Comparison of ENCODE assay signal across 13 cellular contexts in the genomic region with DNA sequence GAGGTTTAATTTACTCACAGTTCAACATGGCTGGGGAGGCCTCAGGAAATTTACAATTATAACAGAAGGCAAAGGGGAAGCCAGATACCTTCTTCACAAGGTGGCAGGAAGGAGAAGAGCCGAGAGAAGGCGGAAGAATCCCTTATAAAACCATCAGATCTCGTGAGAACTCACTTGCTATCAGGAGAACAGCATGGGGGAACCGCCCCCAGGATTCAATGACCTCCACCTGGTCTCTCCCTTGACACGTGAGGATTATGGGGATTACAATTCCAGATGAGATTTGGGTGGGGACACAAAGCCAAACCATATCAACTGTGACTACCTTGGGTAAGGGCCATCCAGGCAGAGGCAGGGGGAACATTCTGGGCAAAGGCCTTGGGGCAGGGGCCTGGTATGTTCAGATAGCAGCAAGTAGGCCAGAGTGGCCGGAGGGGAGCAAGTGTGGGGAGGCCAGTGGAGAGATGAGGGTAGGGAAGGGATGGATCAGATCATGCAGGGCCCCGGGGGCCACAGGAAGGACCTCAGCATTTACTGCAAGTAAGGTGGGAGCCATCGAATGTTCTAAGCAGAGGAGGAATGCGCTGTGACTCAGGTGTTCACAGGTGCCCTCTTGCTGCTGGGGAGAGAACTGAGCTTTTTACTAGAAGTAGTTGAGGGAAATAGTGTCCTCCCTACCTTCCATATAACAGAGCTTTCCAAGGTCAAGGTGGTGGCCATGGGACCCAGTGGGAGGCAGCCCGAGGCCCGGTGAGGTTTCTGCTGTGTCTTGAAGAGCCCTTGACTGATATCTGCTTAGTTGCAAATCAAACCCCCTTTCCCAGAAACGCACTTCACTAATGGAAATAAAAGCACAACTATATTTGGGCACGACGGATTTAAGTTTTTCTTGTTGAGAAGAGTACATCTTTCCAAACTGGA. TPM values are rescaled to one million over a fixed set of nuclear protein-coding genes. Genes with fewer than 3 reads are reported as not detected.
DNase-seq lines count a peak whose midpoint lies in the region; ATAC-seq, FAIRE-seq and TF ChIP-seq lines count a peak whose summit lies in the region.
"Had no signal": no experiment of that assay in that cellular context is flagged by ENCODE, and none has a peak within 500 bp of the region (broad histone marks: within the 10 kb centered on the region; RNA-seq: fewer than 3 reads in every experiment).

No MANE protein-coding gene starts in this region.

- no TSS peak for BruUV-seq in HepG2 (replicated peaks; lab: Mats Ljungman, UMichigan)

- H3K9me3 ChIP-seq in HepG2 (ENCODE audit: low read length) (no peaks in the 10 kb centered on the region), right lobe of liver (no peaks in the 10 kb centered on the region), left lung (no peaks in the 10 kb centered on the region)

- H2AFZ ChIP-seq in HepG2 (ENCODE audit: low read length), result no peak overlapping the region

- POLR2A ChIA-PET in HepG2 (lab: Yijun Ruan, JAX), result interaction anchor here (0.9 to 1.7 kb wide), 3 partner anchors 17 to 60 kb away, joined by 3 to 6 read pairs (median 4); a partner anchor contains a TSS

- CTCF ChIA-PET in HepG2 (lab: Yijun Ruan, JAX; ENCODE audit: low intra/inter-chr PET ratio, low total read pairs), result no interaction called here

- no peak overlapping the region for H3K27ac ChIP-seq in HepG2 (ENCODE audit: extremely low read length, insufficient read depth, low read length)
- no peak overlapping the region for H3K27ac ChIP-seq in right lobe of liver
- H3K27ac ChIP-seq in left lung, result peak overlapping the region in 1 of 2 donors; percentile 94
- H3K27ac ChIP-seq: epithelial cell of prostate had no signal

- no peak for DNase-seq in HepG2 (ENCODE audit: low spot score)
- DNase-seq in right lobe of liver, result no peak
- peak; percentile 55 for DNase-seq in OCI-M1 (lab: John Stamatoyannopoulos, UW)
- DNase-seq in left lung, result peak in 1 of 2 donors; percentile 54
- no peak for DNase-seq in RPMI8226
- no peak for DNase-seq in ureter (ENCODE audit: low spot score)
- DNase-seq: EL, NCI-H1105 treated with DMSO at 0.1 percent for 48 hours had no signal

- H3K27me3 ChIP-seq in HepG2 (ENCODE audit: control insufficient read depth in 1 of 2, insufficient read depth in 2 of 2, low read length in 2 of 2) (peaks cover 0 to 2% of the 10 kb centered on the region in 2 experiments; a peak in 1 of 5 replicates), right lobe of liver (no peaks in the 10 kb centered on the region), left lung (no peaks in the 10 kb centered on the region)

- in situ Hi-C loops in HepG2 (cut with HindIII; ENCODE audit: extremely low pct_ligation_motif_present, low pct_unique_long_range_greater_than_20kb), result no loop called here

- H3K36me3 ChIP-seq in HepG2 (replicated peaks in 1 of 2; ENCODE audit: control insufficient read depth in 1 of 2, insufficient read depth in 2 of 2, low read length in 2 of 2), result no peaks in the 10 kb centered on the region
- H3K36me3 ChIP-seq in right lobe of liver, result no peaks in the 10 kb centered on the region
- H3K36me3 ChIP-seq in left lung, result peaks cover 0 to 18% of the 10 kb centered on the region in 2 donors

- no peak for TF ChIP-seq POLR2A in HepG2 (IDR thresholded peaks at IDR 0.05; ENCODE audit: insufficient read depth in 1 of 2, low read depth in 2 of 2, low read length in 2 of 2)
- TF ChIP-seq POLR2A in right lobe of liver (IDR thresholded peaks at IDR 0.05), result no peak

- ATAC-seq in HepG2 (no peak), right lobe of liver (no peak), left lung (peak; percentile 2), GM21360 (IDR thresholded peaks at IDR 0.05; ENCODE audit: unreplicated experiment) (no peak), GM18867 (IDR thresholded peaks at IDR 0.05; ENCODE audit: unreplicated experiment) (no peak)

- no peak for TF ChIP-seq EP300 in HepG2 (IDR thresholded peaks at IDR 0.05; ENCODE audit: low read depth in 2 of 2, low read length in 2 of 2)
- no peak for TF ChIP-seq EP300 in HepG2 (CRISPR knock-in tag; IDR thresholded peaks at IDR 0.05; ENCODE audit: borderline replicate concordance)

- H3K9ac ChIP-seq in HepG2 (ENCODE audit: insufficient read depth, low read depth, low read length), result no peak overlapping the region

- intact Hi-C loops in HepG2 (cut with micrococcal nuclease; ENCODE audit: unreplicated experiment), result no loop called here
- intact Hi-C loops in right lobe of liver (cut with DNase I), result no loop called here
- intact Hi-C loops in left lung (cut with DNase I), result no loop called here

- peaks cover 39% of the 10 kb centered on the region for H3K4me1 ChIP-seq in HepG2 (ENCODE audit: insufficient read depth, low read length)
- H3K4me1 ChIP-seq in right lobe of liver, result peaks cover 0 to 12% (median 5%) of the 10 kb centered on the region in 4 donors
- peaks cover 26 to 96% of the 10 kb centered on the region in 2 donors for H3K4me1 ChIP-seq in left lung

- no peak for FAIRE-seq in HepG2 (lab: Jason Lieb, UNC)
- FAIRE-seq: urothelium cell line had no signal

- H4K20me1 ChIP-seq in HepG2 (ENCODE audit: insufficient read depth, low read length), result no peaks in the 10 kb centered on the region

- TF ChIP-seq CTCF in HepG2 (CRISPR knock-in tag; IDR thresholded peaks at IDR 0.05) (0 out of 2 replicates have a peak, but pooled peaks have one; percentile 13), right lobe of liver (IDR thresholded peaks at IDR 0.05) (no peak), left lung (IDR thresholded peaks at IDR 0.05) (peak in 1 of 2 donors; percentile 6)

- no peaks in the 10 kb centered on the region for H3K79me2 ChIP-seq in HepG2 (ENCODE audit: insufficient read depth, low read length)

- 79% methylated on average over 14 of the region's 14 CpGs for WGBS in HepG2 (ENCODE audit: low lambda C conversion rate)
- WGBS in right lobe of liver (ENCODE audit: insufficient coverage, low coverage, low lambda C conversion rate, missing lambda C conversion rate), result 80% methylated on average over 10 of the region's 14 CpGs

- H3K4me3 ChIP-seq in HepG2 (replicated peaks in 1 of 3; ENCODE audit: insufficient read depth in 1 of 3, low read depth in 2 of 3, low read length in 3 of 3) (no peak overlapping the region), right lobe of liver (no peak overlapping the region), left lung (peak overlapping the region in 1 of 2 donors; percentile 22)

- TF ChIP-seq RAD21 in HepG2 (CRISPR knock-in tag; IDR thresholded peaks at IDR 0.05), result no peak

- no peak overlapping the region for H3K4me2 ChIP-seq in HepG2 (ENCODE audit: low read depth, low read length)

RNA-seq across cellular contexts. Expression of a gene that starts 18.0 kb away (rescaled TPM):
- 2.0 and 3.3 TPM in 2 replicates for total RNA-seq in HepG2 (2016; rRNA removed; fragmentation: Illumina TruSeq; extraction: Trizol)
- total RNA-seq in HepG2 (2016; cell fraction: cytosol; rRNA removed; fragmentation: Illumina TruSeq; extraction: Trizol; ENCODE audit: low read depth), result 0.26 and 0.40 TPM in 2 replicates
- total RNA-seq in HepG2 (2016; cell fraction: insoluble cytoplasmic fraction; rRNA removed; fragmentation: Illumina TruSeq; extraction: Trizol), result 1.9 and 2.7 TPM in 2 replicates
- total RNA-seq in HepG2 (2016; cell fraction: membrane; rRNA removed; fragmentation: Illumina TruSeq; extraction: Trizol), result 1.9 and 2.1 TPM in 2 replicates
- 1.5 and 1.8 TPM in 2 replicates for total RNA-seq in HepG2 (2016; cell fraction: nucleus; rRNA removed; fragmentation: Illumina TruSeq; extraction: Trizol)
- 16.1 and 19.9 TPM in 2 replicates for polyA plus RNA-seq in HepG2 (2011; rRNA removed)
- 12.0 and 13.8 TPM in 2 replicates for polyA plus RNA-seq in HepG2 (2011; cell fraction: cytosol; rRNA removed)
- polyA plus RNA-seq in HepG2 (2011; cell fraction: nucleus; rRNA removed), result 7.5 and 9.8 TPM in 2 replicates
- polyA plus RNA-seq in HepG2 (2012), result 2.1 TPM in 2 replicates
- polyA plus RNA-seq in HepG2 (2016; cell fraction: cytosol; fragmentation: Illumina TruSeq; extraction: Trizol; ENCODE audit: low read depth), result 0.28 and 0.29 TPM in 2 replicates
- polyA plus RNA-seq in HepG2 (2016; cell fraction: insoluble cytoplasmic fraction; fragmentation: Illumina TruSeq; extraction: Trizol; ENCODE audit: low read depth), result 3.1 and 3.9 TPM in 2 replicates
- polyA plus RNA-seq in HepG2 (2016; cell fraction: membrane; fragmentation: Illumina TruSeq; extraction: Trizol; ENCODE audit: low read depth), result 0.98 and 1.6 TPM in 2 replicates
- 2.7 and 3.4 TPM in 2 replicates for polyA plus RNA-seq in HepG2 (2016; cell fraction: nucleus; fragmentation: Illumina TruSeq; extraction: Trizol; ENCODE audit: insufficient read depth, low read depth)
- polyA minus RNA-seq in HepG2 (2011; rRNA and poly(A)+ RNA removed; ENCODE audit: low replicate concordance), result 91.8 and 118 TPM in 2 replicates
- 11.3 and 12.6 TPM in 2 replicates for polyA minus RNA-seq in HepG2 (2011; cell fraction: cytosol; rRNA and poly(A)+ RNA removed)
- 5.3 and 6.6 TPM in 2 replicates for polyA minus RNA-seq in HepG2 (2011; cell fraction: nucleus; rRNA and poly(A)+ RNA removed)
- 1 to 10 TPM; 2.7 to 4.5 (median 4.0) TPM for total RNA-seq in right lobe of liver
- 10 to 100 TPM; 65.4 to 71.6 TPM for total RNA-seq in left lung
- 58.1 TPM for total RNA-seq in ureter

RNA-seq across cellular contexts. Expression of a gene that starts 24.6 kb away (rescaled TPM):
- total RNA-seq in HepG2 (2016; rRNA removed; fragmentation: Illumina TruSeq; extraction: Trizol) (22.8 and 45.5 TPM in 2 replicates), right lobe of liver (100 to 1,000 TPM; 138 to 605 (median 165) TPM), left lung (10 to 100 TPM; 71.4 to 88.0 TPM), ureter (185 TPM)
- 23.9 and 36.8 TPM in 2 replicates for total RNA-seq in HepG2 (2016; cell fraction: cytosol; rRNA removed; fragmentation: Illumina TruSeq; extraction: Trizol; ENCODE audit: low read depth)
- total RNA-seq in HepG2 (2016; cell fraction: insoluble cytoplasmic fraction; rRNA removed; fragmentation: Illumina TruSeq; extraction: Trizol), result 26.6 and 43.5 TPM in 2 replicates
- total RNA-seq in HepG2 (2016; cell fraction: membrane; rRNA removed; fragmentation: Illumina TruSeq; extraction: Trizol), result 20.5 and 27.0 TPM in 2 replicates
- total RNA-seq in HepG2 (2016; cell fraction: nucleus; rRNA removed; fragmentation: Illumina TruSeq; extraction: Trizol), result 40.9 and 45.4 TPM in 2 replicates
- 98.7 and 119 TPM in 2 replicates for polyA plus RNA-seq in HepG2 (2011; rRNA removed)
- polyA plus RNA-seq in HepG2 (2011; cell fraction: cytosol; rRNA removed), result 206 and 218 TPM in 2 replicates
- 131 and 158 TPM in 2 replicates for polyA plus RNA-seq in HepG2 (2011; cell fraction: nucleus; rRNA removed)
- polyA plus RNA-seq in HepG2 (2012), result 57.4 and 59.1 TPM in 2 replicates
- polyA plus RNA-seq in HepG2 (2016; cell fraction: cytosol; fragmentation: Illumina TruSeq; extraction: Trizol; ENCODE audit: low read depth), result 31.8 and 38.8 TPM in 2 replicates
- polyA plus RNA-seq in HepG2 (2016; cell fraction: insoluble cytoplasmic fraction; fragmentation: Illumina TruSeq; extraction: Trizol; ENCODE audit: low read depth), result 33.6 and 35.9 TPM in 2 replicates
- polyA plus RNA-seq in HepG2 (2016; cell fraction: membrane; fragmentation: Illumina TruSeq; extraction: Trizol; ENCODE audit: low read depth), result 24.0 and 30.5 TPM in 2 replicates
- polyA plus RNA-seq in HepG2 (2016; cell fraction: nucleus; fragmentation: Illumina TruSeq; extraction: Trizol; ENCODE audit: insufficient read depth, low read depth), result 71.8 and 88.8 TPM in 2 replicates
- 48.8 and 93.8 TPM in 2 replicates for polyA minus RNA-seq in HepG2 (2011; rRNA and poly(A)+ RNA removed; ENCODE audit: low replicate concordance)
- 25.0 and 36.6 TPM in 2 replicates for polyA minus RNA-seq in HepG2 (2011; cell fraction: cytosol; rRNA and poly(A)+ RNA removed)
- polyA minus RNA-seq in HepG2 (2011; cell fraction: nucleus; rRNA and poly(A)+ RNA removed), result 8.2 and 12.7 TPM in 2 replicates

RNA-seq across cellular contexts. Expression of a gene that starts 24.9 kb away (rescaled TPM):
- total RNA-seq in HepG2 (2016; rRNA removed; fragmentation: Illumina TruSeq; extraction: Trizol) (1.2 and 1.7 TPM in 2 replicates), right lobe of liver (10 to 100 TPM in 5 of 6 experiments, 1 to 10 TPM in 1; 8.4 to 27.9 (median 23.4) TPM), left lung (10 to 100 TPM; 29.9 to 32.8 TPM), ureter (44.4 TPM)
- total RNA-seq in HepG2 (2016; cell fraction: cytosol; rRNA removed; fragmentation: Illumina TruSeq; extraction: Trizol; ENCODE audit: low read depth), result 0.81 and 0.88 TPM in 2 replicates
- 0.82 and 1.3 TPM in 2 replicates for total RNA-seq in HepG2 (2016; cell fraction: insoluble cytoplasmic fraction; rRNA removed; fragmentation: Illumina TruSeq; extraction: Trizol)
- total RNA-seq in HepG2 (2016; cell fraction: membrane; rRNA removed; fragmentation: Illumina TruSeq; extraction: Trizol), result 1.4 and 1.9 TPM in 2 replicates
- 2.7 and 4.7 TPM in 2 replicates for total RNA-seq in HepG2 (2016; cell fraction: nucleus; rRNA removed; fragmentation: Illumina TruSeq; extraction: Trizol)
- 6.3 and 9.1 TPM in 2 replicates for polyA plus RNA-seq in HepG2 (2011; rRNA removed)
- polyA plus RNA-seq in HepG2 (2011; cell fraction: cytosol; rRNA removed), result 2.8 and 3.3 TPM in 2 replicates
- 44.4 and 50.4 TPM in 2 replicates for polyA plus RNA-seq in HepG2 (2011; cell fraction: nucleus; rRNA removed)
- 4.5 and 6.5 TPM in 2 replicates for polyA plus RNA-seq in HepG2 (2012)
- 1.7 and 2.1 TPM in 2 replicates for polyA plus RNA-seq in HepG2 (2016; cell fraction: cytosol; fragmentation: Illumina TruSeq; extraction: Trizol; ENCODE audit: low read depth)
- 2.2 TPM in 2 replicates for polyA plus RNA-seq in HepG2 (2016; cell fraction: insoluble cytoplasmic fraction; fragmentation: Illumina TruSeq; extraction: Trizol; ENCODE audit: low read depth)
- 1.5 and 2.1 TPM in 2 replicates for polyA plus RNA-seq in HepG2 (2016; cell fraction: membrane; fragmentation: Illumina TruSeq; extraction: Trizol; ENCODE audit: low read depth)
- 8.6 and 11.0 TPM in 2 replicates for polyA plus RNA-seq in HepG2 (2016; cell fraction: nucleus; fragmentation: Illumina TruSeq; extraction: Trizol; ENCODE audit: insufficient read depth, low read depth)
- polyA minus RNA-seq in HepG2 (2011; rRNA and poly(A)+ RNA removed; ENCODE audit: low replicate concordance), result 2.6 and 3.3 TPM in 2 replicates
- 0.97 TPM in 1 of 2 replicates, not detected in the other for polyA minus RNA-seq in HepG2 (2011; cell fraction: cytosol; rRNA and poly(A)+ RNA removed)
- 7.0 and 7.8 TPM in 2 replicates for polyA minus RNA-seq in HepG2 (2011; cell fraction: nucleus; rRNA and poly(A)+ RNA removed)

RNA-seq across cellular contexts. Expression of a gene that starts 25.5 kb away (rescaled TPM):
- not detected in 2 replicates for total RNA-seq in HepG2 (2016; rRNA removed; fragmentation: Illumina TruSeq; extraction: Trizol)
- not detected in 2 replicates for total RNA-seq in HepG2 (2016; cell fraction: cytosol; rRNA removed; fragmentation: Illumina TruSeq; extraction: Trizol; ENCODE audit: low read depth)
- not detected in 2 replicates for total RNA-seq in HepG2 (2016; cell fraction: insoluble cytoplasmic fraction; rRNA removed; fragmentation: Illumina TruSeq; extraction: Trizol)
- total RNA-seq in HepG2 (2016; cell fraction: membrane; rRNA removed; fragmentation: Illumina TruSeq; extraction: Trizol), result not detected in 2 replicates
- not detected in 2 replicates for total RNA-seq in HepG2 (2016; cell fraction: nucleus; rRNA removed; fragmentation: Illumina TruSeq; extraction: Trizol)
- polyA plus RNA-seq in HepG2 (2011; rRNA removed), result not detected in 2 replicates
- polyA plus RNA-seq in HepG2 (2011; cell fraction: cytosol; rRNA removed), result not detected in 2 replicates
- not detected in 2 replicates for polyA plus RNA-seq in HepG2 (2011; cell fraction: nucleus; rRNA removed)
- not detected in 2 replicates for polyA plus RNA-seq in HepG2 (2012)
- not detected in 2 replicates for polyA plus RNA-seq in HepG2 (2016; cell fraction: cytosol; fragmentation: Illumina TruSeq; extraction: Trizol; ENCODE audit: low read depth)
- not detected in 2 replicates for polyA plus RNA-seq in HepG2 (2016; cell fraction: insoluble cytoplasmic fraction; fragmentation: Illumina TruSeq; extraction: Trizol; ENCODE audit: low read depth)
- not detected in 2 replicates for polyA plus RNA-seq in HepG2 (2016; cell fraction: membrane; fragmentation: Illumina TruSeq; extraction: Trizol; ENCODE audit: low read depth)
- not detected in 2 replicates for polyA plus RNA-seq in HepG2 (2016; cell fraction: nucleus; fragmentation: Illumina TruSeq; extraction: Trizol; ENCODE audit: insufficient read depth, low read depth)
- polyA minus RNA-seq in HepG2 (2011; rRNA and poly(A)+ RNA removed; ENCODE audit: low replicate concordance), result not detected in 2 replicates
- not detected in 2 replicates for polyA minus RNA-seq in HepG2 (2011; cell fraction: cytosol; rRNA and poly(A)+ RNA removed)
- polyA minus RNA-seq in HepG2 (2011; cell fraction: nucleus; rRNA and poly(A)+ RNA removed), result not detected in 2 replicates
- not detected for total RNA-seq in right lobe of liver
- not detected for total RNA-seq in left lung
- total RNA-seq in ureter, result not detected
- total RNA-seq: osteoblast had no signal

RNA-seq across cellular contexts. Expression of a gene that starts 33.8 kb away (rescaled TPM):
- total RNA-seq in HepG2 (2016; rRNA removed; fragmentation: Illumina TruSeq; extraction: Trizol) (0.77 and 1.5 TPM in 2 replicates), right lobe of liver (10 to 100 TPM in 3 of 6 experiments, 1 to 10 TPM in 3; 6.7 to 17.5 (median 10.2) TPM), left lung (10 to 100 TPM; 31.0 to 36.3 TPM), ureter (25.5 TPM)
- total RNA-seq in HepG2 (2016; cell fraction: cytosol; rRNA removed; fragmentation: Illumina TruSeq; extraction: Trizol; ENCODE audit: low read depth), result 1.2 and 1.3 TPM in 2 replicates
- 0.70 and 1.3 TPM in 2 replicates for total RNA-seq in HepG2 (2016; cell fraction: insoluble cytoplasmic fraction; rRNA removed; fragmentation: Illumina TruSeq; extraction: Trizol)
- total RNA-seq in HepG2 (2016; cell fraction: membrane; rRNA removed; fragmentation: Illumina TruSeq; extraction: Trizol), result 1.9 and 3.1 TPM in 2 replicates
- total RNA-seq in HepG2 (2016; cell fraction: nucleus; rRNA removed; fragmentation: Illumina TruSeq; extraction: Trizol), result 1.1 and 1.8 TPM in 2 replicates
- polyA plus RNA-seq in HepG2 (2011; rRNA removed), result 2.1 and 4.2 TPM in 2 replicates
- 1.9 and 2.5 TPM in 2 replicates for polyA plus RNA-seq in HepG2 (2011; cell fraction: cytosol; rRNA removed)
- 17.0 and 17.4 TPM in 2 replicates for polyA plus RNA-seq in HepG2 (2011; cell fraction: nucleus; rRNA removed)
- polyA plus RNA-seq in HepG2 (2012), result 3.2 and 4.3 TPM in 2 replicates
- polyA plus RNA-seq in HepG2 (2016; cell fraction: cytosol; fragmentation: Illumina TruSeq; extraction: Trizol; ENCODE audit: low read depth), result 2.2 and 3.3 TPM in 2 replicates
- polyA plus RNA-seq in HepG2 (2016; cell fraction: insoluble cytoplasmic fraction; fragmentation: Illumina TruSeq; extraction: Trizol; ENCODE audit: low read depth), result 1.3 and 2.2 TPM in 2 replicates
- 4.4 and 5.3 TPM in 2 replicates for polyA plus RNA-seq in HepG2 (2016; cell fraction: membrane; fragmentation: Illumina TruSeq; extraction: Trizol; ENCODE audit: low read depth)
- 3.3 and 4.8 TPM in 2 replicates for polyA plus RNA-seq in HepG2 (2016; cell fraction: nucleus; fragmentation: Illumina TruSeq; extraction: Trizol; ENCODE audit: insufficient read depth, low read depth)
- polyA minus RNA-seq in HepG2 (2011; rRNA and poly(A)+ RNA removed; ENCODE audit: low replicate concordance), result 7.2 and 7.3 TPM in 2 replicates
- 1.3 and 2.5 TPM in 2 replicates for polyA minus RNA-seq in HepG2 (2011; cell fraction: cytosol; rRNA and poly(A)+ RNA removed)
- polyA minus RNA-seq in HepG2 (2011; cell fraction: nucleus; rRNA and poly(A)+ RNA removed), result 2.8 and 4.7 TPM in 2 replicates

Comparison
In these comparisons a context has a peak if more than half of its experiments do, and no peak if none do; other contexts are left out.
1. RNA of a gene that starts 18.0 kb away (total RNA-seq): 65.4 to 71.6 TPM in left lung and 58.1 TPM in ureter (single experiment); 2.7 to 4.5 TPM in right lobe of liver and 0.26 to 3.3 TPM in HepG2; every median in the first group is over 10 times any median in the second.